ENCODE assay signal across 17 cellular contexts in genomic region chr16:5065368-5065767, GRCh38. TPM values are rescaled to one million over a fixed set of nuclear protein-coding genes. Genes with fewer than 3 reads are reported as not detected.
DNase-seq lines count a peak whose midpoint lies in the region; ATAC-seq and TF ChIP-seq lines count a peak whose summit lies in the region.
"Had no signal": no experiment of that assay in that cellular context is flagged by ENCODE, and none has a peak within 500 bp of the region (broad histone marks: within the 10 kb centered on the region; RNA-seq: fewer than 3 reads in every experiment).

No MANE protein-coding gene starts in this region.

- DNase-seq in GM10266 (ENCODE audit: extremely low spot score), result peak; percentile 3
- no peak for DNase-seq in adipocyte (ENCODE audit: low read depth)
- DNase-seq in left lung, result peak in 1 of 2 donors; percentile 35
- DNase-seq in sciatic nerve (ENCODE audit: low spot score), result peak; percentile 54
- DNase-seq in COLO829 (ENCODE audit: low spot score), result no peak
- DNase-seq in GM23248, result no peak
- no peak for DNase-seq in MM.1S
- DNase-seq: activated CD8-positive, alpha-beta T cell treated with anti-CD3 and anti-CD28 coated beads, Interleukin-2, amount 10 ng/mL, durations not matched to agents 7 days and 5 days; activated T-cell treated with anti-CD3 and anti-CD28 coated beads, Interleukin-2, amount 50 U/mL, for 4 hours; NCI-H146; NK-92 treated with Interleukin-12 subunit alpha and Interleukin-12 subunit beta, amount 100 ng/mL, for 24 hours; retina; stimulated activated CD4-positive, alpha-beta T cell treated with anti-CD3 and anti-CD28 coated beads, Interleukin-15, amount 100 ng/mL, for 24 hours; T1000; testis had no signal

- H3K9ac ChIP-seq in adipocyte (ENCODE audit: low read length), result no peak overlapping the region
- no peak overlapping the region for H3K9ac ChIP-seq in GM23248
- no peak overlapping the region for H3K9ac ChIP-seq in MM.1S (ENCODE audit: low read length)

- TF ChIP-seq CTCF in GM10266 (IDR thresholded peaks at IDR 0.05; ENCODE audit: control insufficient read depth, insufficient read depth, low read depth, missing control alignments), result no peak
- no peak for TF ChIP-seq CTCF in left lung (IDR thresholded peaks at IDR 0.05)
- no peak for TF ChIP-seq CTCF in MM.1S (IDR thresholded peaks at IDR 0.05; ENCODE audit: low read length)

- intact Hi-C loops in left lung (cut with DNase I), result no loop called here
- intact Hi-C loops in sciatic nerve (cut with DNase I), result no loop called here

- H3K4me3 ChIP-seq in adipocyte (ENCODE audit: low read length), result peak overlapping the region; percentile 8
- H3K4me3 ChIP-seq in left lung, result peak overlapping the region in 1 of 2 donors; percentile 33
- no peak overlapping the region for H3K4me3 ChIP-seq in GM23248
- H3K4me3 ChIP-seq in MM.1S (ENCODE audit: low read length), result no peak overlapping the region
- H3K4me3 ChIP-seq: colonic mucosa, testis had no signal

- peak; percentile 77 for ATAC-seq in left lung
- peak; percentile 70 for ATAC-seq in sciatic nerve
- ATAC-seq: activated CD8-positive, alpha-beta T cell treated with anti-CD3 and anti-CD28 coated beads, Interleukin-2, amount 10 ng/mL, durations not matched to agents 7 days and 5 days; activated T-cell treated with anti-CD3 and anti-CD28 coated beads, Interleukin-2, amount 50 U/mL, for 4 hours had no signal

- peak overlapping the region; percentile 67 to 81 for H3K27ac ChIP-seq in left lung
- no peak overlapping the region for H3K27ac ChIP-seq in GM23248
- no peak overlapping the region for H3K27ac ChIP-seq in MM.1S (ENCODE audit: low read length)
- H3K27ac ChIP-seq: colonic mucosa, RWPE1, testis had no signal

- H2AFZ ChIP-seq in GM23248 (no peak overlapping the region), MM.1S (ENCODE audit: low read length) (no peak overlapping the region)

- H3K4me2 ChIP-seq in GM23248 (ENCODE audit: unreplicated experiment), result no peak overlapping the region
- no peak overlapping the region for H3K4me2 ChIP-seq in MM.1S (ENCODE audit: low read depth, low read length)

- 44% methylated on average over 8 of the region's 8 CpGs for WGBS in GM23248 (ENCODE audit: low coverage in 1 of 2, low lambda C conversion rate in 2 of 2, missing lambda C conversion rate in 2 of 2), 2 experiments

- H3K36me3 ChIP-seq in adipocyte (ENCODE audit: control insufficient read depth, insufficient read depth, low read length, severe bottlenecking) (no peaks in the 10 kb centered on the region), left lung (no peaks in the 10 kb centered on the region), GM23248 (ENCODE audit: low read depth) (no peaks in the 10 kb centered on the region), MM.1S (replicated peaks; ENCODE audit: insufficient read depth, low read length) (no peaks in the 10 kb centered on the region)
- H3K36me3 ChIP-seq: colonic mucosa had no signal

- H3F3A ChIP-seq in GM23248 (ENCODE audit: insufficient read depth) (no peaks in the 10 kb centered on the region), MM.1S (ENCODE audit: insufficient read depth, low read length) (no peaks in the 10 kb centered on the region)

- no peaks in the 10 kb centered on the region for H3K9me3 ChIP-seq in adipocyte (ENCODE audit: control insufficient read depth, low read length)
- no peaks in the 10 kb centered on the region for H3K9me3 ChIP-seq in left lung
- no peaks in the 10 kb centered on the region for H3K9me3 ChIP-seq in GM23248 (ENCODE audit: low read depth)
- H3K9me3 ChIP-seq in MM.1S (replicated peaks; ENCODE audit: insufficient read depth, low read length), result no peaks in the 10 kb centered on the region
- H3K9me3 ChIP-seq: colonic mucosa, testis had no signal

- H3K4me1 ChIP-seq in adipocyte (ENCODE audit: control insufficient read depth, insufficient read depth, low read length) (peaks cover 5% of the 10 kb centered on the region), left lung (peaks cover 0 to 6% of the 10 kb centered on the region in 2 donors), GM23248 (ENCODE audit: insufficient read depth) (no peaks in the 10 kb centered on the region), MM.1S (ENCODE audit: low read length) (no peaks in the 10 kb centered on the region)
- H3K4me1 ChIP-seq: testis had no signal

- H3K79me2 ChIP-seq in GM23248 (ENCODE audit: insufficient read depth) (no peaks in the 10 kb centered on the region), MM.1S (ENCODE audit: low read length) (no peaks in the 10 kb centered on the region)

- peaks cover 36% of the 10 kb centered on the region for H3K27me3 ChIP-seq in adipocyte (replicated peaks; ENCODE audit: control insufficient read depth, insufficient read depth, low read length)
- H3K27me3 ChIP-seq in left lung, result no peaks in the 10 kb centered on the region
- H3K27me3 ChIP-seq in GM23248 (replicated peaks; ENCODE audit: insufficient read depth), result peaks cover 8% of the 10 kb centered on the region; the same call in 1 of the 2 replicates
- H3K27me3 ChIP-seq in MM.1S (replicated peaks; ENCODE audit: insufficient read depth, low read length), result peaks cover 65% of the 10 kb centered on the region
- H3K27me3 ChIP-seq: colonic mucosa, testis had no signal

- H3K9me2 ChIP-seq in GM23248 (ENCODE audit: insufficient read depth) (no peaks in the 10 kb centered on the region), MM.1S (replicated peaks; ENCODE audit: insufficient read depth, low read length) (no peaks in the 10 kb centered on the region)

- H4K20me1 ChIP-seq in GM23248 (ENCODE audit: insufficient read depth) (no peaks in the 10 kb centered on the region), MM.1S (ENCODE audit: insufficient read depth, low read length) (no peaks in the 10 kb centered on the region)

- in situ Hi-C loops in GM23248 (cut with MboI), result no loop called here

RNA-seq across cellular contexts. Expression of gene C16orf89, which starts 0.4 kb away (rescaled TPM):
- total RNA-seq in left lung (100 to 1,000 TPM in 1 of 2 donors, 10 to 100 TPM in 1; 67.0 to 209 TPM), sciatic nerve (44.3 TPM)
- not detected in 2 replicates for total RNA-seq in GM23248 (2014; rRNA removed; shearing (Covaris generic))
- polyA plus RNA-seq in GM23248 (2016; fragmentation: Nextera tagmentation; extraction: Ambion mirVana), result not detected in 2 replicates
- total RNA-seq: activated CD8-positive, alpha-beta T cell treated with anti-CD3 and anti-CD28 coated beads, Interleukin-2, amount 10 ng/mL, durations not matched to agents 7 days and 5 days; activated T-cell treated with anti-CD3 and anti-CD28 coated beads, Interleukin-2, amount 50 U/mL, for 4 hours had no signal

RNA-seq across cellular contexts. Expression of gene ALG1, which starts 6.3 kb away (rescaled TPM):
- total RNA-seq in left lung (10 to 100 TPM; 28.5 to 39.0 TPM), sciatic nerve (15.8 TPM)
- 34.1 and 36.5 TPM in 2 replicates for total RNA-seq in GM23248 (2014; rRNA removed; shearing (Covaris generic))
- 45.4 and 48.0 TPM in 2 replicates for polyA plus RNA-seq in GM23248 (2016; fragmentation: Nextera tagmentation; extraction: Ambion mirVana)

RNA-seq across cellular contexts. Expression of gene NAGPA, which starts 31.6 kb away (rescaled TPM):
- total RNA-seq in left lung, result 10 to 100 TPM in 1 of 2 donors, 1 to 10 TPM in 1; 9.6 to 21.0 TPM
- 11.5 TPM for total RNA-seq in sciatic nerve
- total RNA-seq in GM23248 (2014; rRNA removed; shearing (Covaris generic)), result 33.4 and 61.0 TPM in 2 replicates
- polyA plus RNA-seq in GM23248 (2016; fragmentation: Nextera tagmentation; extraction: Ambion mirVana), result 16.2 and 16.3 TPM in 2 replicates

RNA-seq across cellular contexts. Expression of gene EEF2KMT, which starts 32.2 kb away (rescaled TPM):
- total RNA-seq in left lung (10 to 100 TPM in 1 of 2 donors, 1 to 10 TPM in 1; 7.2 to 15.0 TPM), sciatic nerve (7.8 TPM)
- 11.2 and 12.4 TPM in 2 replicates for total RNA-seq in GM23248 (2014; rRNA removed; shearing (Covaris generic))
- 13.9 and 16.2 TPM in 2 replicates for polyA plus RNA-seq in GM23248 (2016; fragmentation: Nextera tagmentation; extraction: Ambion mirVana)

Comparison
In these comparisons a context has a peak if more than half of its experiments do, and no peak if none do; other contexts are left out.
1. DNase-seq: peak in GM10266 (single experiment) and sciatic nerve (single experiment); none in adipocyte (single experiment), COLO829 (single experiment), GM23248 (single experiment) and MM.1S (single experiment).
2. H3K27ac ChIP-seq: peak in left lung (2 of 2); none in GM23248 (single experiment) and MM.1S (single experiment).
3. RNA of gene C16orf89, which starts 0.4 kb away (total RNA-seq): 67.0 to 209 TPM in left lung and 44.3 TPM in sciatic nerve (single experiment); not detected in GM23248; every median in the first group is over 10 times any median in the second.